ENCODE assay signal across 24 cellular contexts in the genomic region with DNA sequence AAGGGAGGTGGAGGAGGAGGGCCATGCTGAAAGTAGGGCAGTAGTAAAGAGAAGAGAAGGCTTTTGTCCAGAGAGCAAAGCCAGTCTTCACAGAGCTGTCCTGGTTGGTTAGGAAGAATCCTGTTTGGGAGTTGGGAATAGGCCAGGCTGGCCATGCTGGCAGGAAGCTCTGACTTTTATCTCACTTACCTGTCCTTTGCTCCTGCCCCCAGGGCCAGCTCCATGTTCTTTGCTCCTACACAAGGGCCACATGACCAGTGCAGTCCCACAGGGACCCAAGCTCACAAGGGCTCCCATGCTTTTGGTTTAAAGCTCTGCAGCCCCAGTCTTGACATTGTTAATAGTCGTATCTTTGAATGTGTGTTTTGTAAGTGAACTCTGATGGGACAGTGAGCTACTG.
A peak's percentile ranks its signal among the peaks of the same experiment; 100 is the strongest.
DNase-seq lines count a peak whose midpoint lies in the region; ATAC-seq and TF ChIP-seq lines count a peak whose summit lies in the region.
"Had no signal": no experiment of that assay in that cellular context is flagged by ENCODE, and none has a peak within 500 bp of the region (broad histone marks: within the 10 kb centered on the region; RNA-seq: fewer than 3 reads in every experiment).

No MANE protein-coding gene starts in this region.

- TF ChIP-seq POLR2A in testis (IDR thresholded peaks at IDR 0.05): no peak

- WGBS in testis, 2 donors: 73 to 88% methylated on average over 1 of the region's 1 CpG

- no peak overlapping the region for H3K4me3 ChIP-seq in parathyroid adenoma (ENCODE audit: low read depth, low read length)
- H3K4me3 ChIP-seq in testis: no peak overlapping the region

- peak overlapping the region; percentile 40 for H2AFZ ChIP-seq in parathyroid adenoma

- DNase-seq in SK-MEL-5 (ENCODE audit: low read depth, low spot score) (peak; percentile 65), left lobe of liver (ENCODE audit: low spot score) (peak; percentile 89), testis (no peak), 8988T (no peak)
- DNase-seq in stimulated activated naive B cell treated with anti-CD40 and anti-IgM and Interleukin-4, amounts not matched to agents 10 μg/mL and 1 μg/mL and 100 μg/mL, for 72 hours: no peak
- DNase-seq: Calu3; CD8-positive, alpha-beta T cell; DMS79 treated with DMSO at 0.1 percent for 48 hours; NCI-H1092 treated with DMSO at 0.1 percent for 48 hours; NCI-H1436; NCI-H187; NCI-H2081 treated with DMSO at 0.1 percent for 48 hours; NCI-H2171 treated with DMSO at 0.1 percent for 48 hours; NCI-H345; NCI-H524; NCI-H774; SIG-M5; SK-N-SH had no signal

- H3K27ac Mint-ChIP-seq in stimulated activated naive B cell treated with anti-CD40 and anti-IgM and Interleukin-4, amounts not matched to agents 10 μg/mL and 1 μg/mL and 100 μg/mL, for 72 hours: no peak overlapping the region
- H3K27ac Mint-ChIP-seq: B cell; CD8-positive, alpha-beta T cell had no signal

- intact Hi-C loops in testis (cut with DNase I; ENCODE audit: low total_unique reads): no loop called here

- peaks cover 0 to under 1% of the 10 kb centered on the region in 2 donors for H3K4me1 Mint-ChIP-seq in stimulated activated naive B cell treated with anti-CD40 and anti-IgM and Interleukin-4, amounts not matched to agents 10 μg/mL and 1 μg/mL and 100 μg/mL, for 72 hours

- H3K79me2 ChIP-seq in parathyroid adenoma: no peaks in the 10 kb centered on the region

- H3K27me3 Mint-ChIP-seq in stimulated activated naive B cell treated with anti-CD40 and anti-IgM and Interleukin-4, amounts not matched to agents 10 μg/mL and 1 μg/mL and 100 μg/mL, for 72 hours: peaks cover 11 to 15% of the 10 kb centered on the region in 2 donors

- H3K4me3 Mint-ChIP-seq in stimulated activated naive B cell treated with anti-CD40 and anti-IgM and Interleukin-4, amounts not matched to agents 10 μg/mL and 1 μg/mL and 100 μg/mL, for 72 hours: no peak overlapping the region
- H3K4me3 Mint-ChIP-seq: B cell; CD8-positive, alpha-beta T cell had no signal

- H3K36me3 ChIP-seq in parathyroid adenoma (ENCODE audit: control insufficient read depth, insufficient read depth, low read length) (no peaks in the 10 kb centered on the region), testis (ENCODE audit: low read depth, missing control alignments) (no peaks in the 10 kb centered on the region)

- in situ Hi-C loops in SK-MEL-5 (cut with HindIII; ENCODE audit: low pct_unique_long_range_greater_than_20kb, low sequenced_read_pairs): no loop called here

- H3K4me1 ChIP-seq in parathyroid adenoma: no peaks in the 10 kb centered on the region
- H3K4me1 ChIP-seq in testis: no peaks in the 10 kb centered on the region

- no peaks in the 10 kb centered on the region for H3K36me3 Mint-ChIP-seq in stimulated activated naive B cell treated with anti-CD40 and anti-IgM and Interleukin-4, amounts not matched to agents 10 μg/mL and 1 μg/mL and 100 μg/mL, for 72 hours
- H3K36me3 Mint-ChIP-seq: CD8-positive, alpha-beta T cell had no signal

- no peak overlapping the region for H3K9ac ChIP-seq in parathyroid adenoma
- H3K9ac ChIP-seq: SK-N-SH had no signal

- H3K27me3 ChIP-seq in parathyroid adenoma (ENCODE audit: control insufficient read depth, insufficient read depth, low read length): no peaks in the 10 kb centered on the region
- no peaks in the 10 kb centered on the region for H3K27me3 ChIP-seq in testis

- no peak overlapping the region for H3K4me2 ChIP-seq in parathyroid adenoma (ENCODE audit: low read length)
- H3K4me2 ChIP-seq: SK-N-SH had no signal

- H3K9me3 Mint-ChIP-seq in stimulated activated naive B cell treated with anti-CD40 and anti-IgM and Interleukin-4, amounts not matched to agents 10 μg/mL and 1 μg/mL and 100 μg/mL, for 72 hours: no peaks in the 10 kb centered on the region
- H3K9me3 Mint-ChIP-seq: CD8-positive, alpha-beta T cell had no signal

- TF ChIP-seq CTCF in parathyroid adenoma (IDR thresholded peaks at IDR 0.05) (no peak), testis (IDR thresholded peaks at IDR 0.05) (no peak)

- H3K27ac ChIP-seq in parathyroid adenoma: no peak overlapping the region
- H3K27ac ChIP-seq in testis: no peak overlapping the region
- H3K27ac ChIP-seq: C4-2B, HL-60 had no signal

- no peaks in the 10 kb centered on the region for H3K9me3 ChIP-seq in parathyroid adenoma (ENCODE audit: control insufficient read depth, low read length)
- H3K9me3 ChIP-seq in testis: no peaks in the 10 kb centered on the region
- H3K9me3 ChIP-seq: SK-N-SH had no signal

- ATAC-seq in left lobe of liver (peak; percentile 92), HG03175 (IDR thresholded peaks at IDR 0.05; ENCODE audit: unreplicated experiment) (no peak)
- no peak for ATAC-seq in stimulated activated naive B cell treated with anti-CD40 and anti-IgM and Interleukin-4, amounts not matched to agents 10 μg/mL and 1 μg/mL and 100 μg/mL, for 72 hours (replicated peaks)
- ATAC-seq: CD8-positive, alpha-beta T cell; HCT116 had no signal

Comparison
In these comparisons a context has a peak if more than half of its experiments do, and no peak if none do; other contexts are left out.
1. DNase-seq: peak in SK-MEL-5 (single experiment) and left lobe of liver (single experiment); none in testis (single experiment), 8988T (single experiment) and stimulated activated naive B cell treated with anti-CD40 and anti-IgM and Interleukin-4, amounts not matched to agents 10 μg/mL and 1 μg/mL and 100 μg/mL, for 72 hours (single experiment).